In genomic region chr17:67982034-67982640, GRCh38 we compare ENCODE assay signal across 20 cellular contexts.
"Had no signal": no experiment of that assay in that cellular context is flagged by ENCODE, and none has a peak within 500 bp of the region (broad histone marks: within the 10 kb centered on the region; RNA-seq: fewer than 3 reads in every experiment).

No MANE protein-coding gene starts in this region.

- H3K4me2 ChIP-seq: neural progenitor cell had no signal

- H3K27me3 Mint-ChIP-seq: activated naive CD8-positive, alpha-beta T cell treated with anti-CD3 and anti-CD28 coated beads for 36 hours; stimulated activated naive CD8-positive, alpha-beta T cell treated with anti-CD3 and anti-CD28 coated beads, Interleukin-15, Interleukin-2, amounts not matched to agents 100 ng/mL and 50 ng/mL, for 24 hours had no signal

- H3K9me3 Mint-ChIP-seq: activated naive CD8-positive, alpha-beta T cell treated with anti-CD3 and anti-CD28 coated beads for 36 hours; activated T-helper 1 cell treated with anti-CD3 and anti-CD28 coated beads, Interleukin-12 subunit alpha, Interleukin-12 subunit beta, Interleukin-2, Interleukin-4 antibody, amounts not matched to agents 30 ng/mL and 10 ng/mL and 1 ng/mL, durations not matched to agents 14 hours and 24 hours and 36 hours; neural progenitor cell; stimulated activated naive CD8-positive, alpha-beta T cell treated with anti-CD3 and anti-CD28 coated beads, Interleukin-15, Interleukin-2, amounts not matched to agents 100 ng/mL and 50 ng/mL, for 24 hours had no signal

- H3K27ac Mint-ChIP-seq: activated naive CD8-positive, alpha-beta T cell treated with anti-CD3 and anti-CD28 coated beads for 36 hours; activated T-helper 1 cell treated with anti-CD3 and anti-CD28 coated beads, Interleukin-12 subunit alpha, Interleukin-12 subunit beta, Interleukin-2, Interleukin-4 antibody, amounts not matched to agents 30 ng/mL and 10 ng/mL and 1 ng/mL, durations not matched to agents 14 hours and 24 hours and 36 hours; neural progenitor cell; stimulated activated naive CD8-positive, alpha-beta T cell treated with anti-CD3 and anti-CD28 coated beads, Interleukin-15, Interleukin-2, amounts not matched to agents 100 ng/mL and 50 ng/mL, for 24 hours had no signal

- H3K27me3 ChIP-seq: gastroesophageal sphincter, neural progenitor cell, right atrium auricular region, upper lobe of right lung had no signal

- H3K4me3 ChIP-seq: gastroesophageal sphincter, lung, neural progenitor cell, prostate gland, right atrium auricular region, skin epidermis, thoracic aorta, upper lobe of right lung had no signal

- DNase-seq: activated CD4-positive, alpha-beta T cell treated with anti-CD3 and anti-CD28 coated beads, Interleukin-2, amount 50 U/mL, for 48 hours; activated gamma-delta T cell treated with Interleukin-2 at 50 U/mL for 16 hours; activated naive CD8-positive, alpha-beta T cell treated with anti-CD3 and anti-CD28 coated beads for 36 hours; activated T-cell treated with anti-CD3 and anti-CD28 coated beads for 4 hours; amniotic stem cell; erythroblast; left cardiac atrium; SW 1271; T-helper 2 cell; upper lobe of right lung; WERI-Rb-1 had no signal

- H3K4me1 ChIP-seq: neural progenitor cell, prostate gland, right atrium auricular region, upper lobe of right lung had no signal

- H3K9me3 ChIP-seq: gastroesophageal sphincter, prostate gland, right atrium auricular region, thoracic aorta, upper lobe of right lung had no signal

- H3K9ac ChIP-seq: neural progenitor cell had no signal

- H3K4me3 Mint-ChIP-seq: activated naive CD8-positive, alpha-beta T cell treated with anti-CD3 and anti-CD28 coated beads for 36 hours; activated T-helper 1 cell treated with anti-CD3 and anti-CD28 coated beads, Interleukin-12 subunit alpha, Interleukin-12 subunit beta, Interleukin-2, Interleukin-4 antibody, amounts not matched to agents 30 ng/mL and 10 ng/mL and 1 ng/mL, durations not matched to agents 14 hours and 24 hours and 36 hours; neural progenitor cell; stimulated activated naive CD8-positive, alpha-beta T cell treated with anti-CD3 and anti-CD28 coated beads, Interleukin-15, Interleukin-2, amounts not matched to agents 100 ng/mL and 50 ng/mL, for 24 hours had no signal

- H3K36me3 ChIP-seq: neural progenitor cell, prostate gland, right atrium auricular region, thoracic aorta had no signal

- ATAC-seq: gastroesophageal sphincter, left cardiac atrium, upper lobe of right lung had no signal

- H2AFZ ChIP-seq: neural progenitor cell had no signal

- H3K4me1 Mint-ChIP-seq: neural progenitor cell had no signal

- H3K27ac ChIP-seq: gastroesophageal sphincter, prostate gland, right atrium auricular region, skin epidermis, thoracic aorta, upper lobe of right lung, WERI-Rb-1 had no signal
